In genomic region chr5:14628346-14628745, GRCh38 we compare ENCODE assay signal across 9 cellular contexts. TPM values are rescaled to one million over a fixed set of nuclear protein-coding genes. Genes with fewer than 3 reads are reported as not detected.
DNase-seq lines count a peak whose midpoint lies in the region; ATAC-seq, FAIRE-seq and TF ChIP-seq lines count a peak whose summit lies in the region.
"Had no signal": no experiment of that assay in that cellular context is flagged by ENCODE, and none has a peak within 500 bp of the region (broad histone marks: within the 10 kb centered on the region; RNA-seq: fewer than 3 reads in every experiment).

No MANE protein-coding gene starts in this region.

- H3K9ac ChIP-seq in K562 (ENCODE audit: insufficient read depth in 1 of 2, low read depth in 2 of 2, low read length in 2 of 2): no peak overlapping the region

- H3K9me3 Mint-ChIP-seq in MCF 10A (ENCODE audit: unreplicated experiment): no peaks in the 10 kb centered on the region
- H3K9me3 Mint-ChIP-seq in naive thymus-derived CD4-positive, alpha-beta T cell: peaks cover 0 to 8% (median 2%) of the 10 kb centered on the region in 11 donors

- WGBS in K562 (ENCODE audit: insufficient coverage, low coverage, missing lambda C conversion rate): 0% methylated on average over 3 of the region's 3 CpGs

- TF ChIP-seq POLR2A in breast epithelium (IDR thresholded peaks at IDR 0.05) (no peak), K562 (conservative IDR thresholded peaks at IDR 0.05) (no peak)

- no peak overlapping the region for H3K27ac Mint-ChIP-seq in MCF 10A (ENCODE audit: low read depth, unreplicated experiment)
- H3K27ac Mint-ChIP-seq in T-helper 17 cell: no peak overlapping the region
- H3K27ac Mint-ChIP-seq in naive thymus-derived CD4-positive, alpha-beta T cell: no peak overlapping the region

- in situ Hi-C loops in K562 (cut with MboI): no loop called here

- intact Hi-C loops in MCF 10A (cut with micrococcal nuclease): no loop called here
- intact Hi-C loops in breast epithelium (cut with DNase I; ENCODE audit: low total_unique reads): loop anchor here (10.0 kb wide), 1 partner anchor 164 kb away; no protein-coding TSS in a partner anchor
- intact Hi-C loops in K562 (cut with micrococcal nuclease): no loop called here
- intact Hi-C loops in naive thymus-derived CD4-positive, alpha-beta T cell (cut with micrococcal nuclease): loop anchor here in 1 of 2 donors (2.0 to 5.0 kb wide), 2 partner anchors 34 to 46 kb away; partner anchors contain the start of gene OTULINL

- H3K36me3 ChIP-seq in breast epithelium (no peaks in the 10 kb centered on the region), K562 (ENCODE audit: control insufficient read depth, insufficient read depth, low read length) (no peaks in the 10 kb centered on the region), BE2C (no peaks in the 10 kb centered on the region)
- H3K36me3 ChIP-seq in naive thymus-derived CD4-positive, alpha-beta T cell (ENCODE audit: control insufficient read depth in 2 of 3, insufficient read depth in 3 of 3, low read length in 3 of 3): no peaks in the 10 kb centered on the region

- H2AFZ ChIP-seq in K562 (ENCODE audit: low read depth, low read length): no peak overlapping the region

- no peak overlapping the region for H3K27ac ChIP-seq in breast epithelium
- H3K27ac ChIP-seq in K562 (ENCODE audit: extremely low read depth, low read depth, low read length): no peak overlapping the region
- H3K27ac ChIP-seq in naive thymus-derived CD4-positive, alpha-beta T cell (ENCODE audit: low read depth, low read length): no peak overlapping the region
- H3K27ac ChIP-seq: C4-2B had no signal

- peaks cover 44% of the 10 kb centered on the region for H3K27me3 Mint-ChIP-seq in MCF 10A (ENCODE audit: insufficient read depth, unreplicated experiment)
- peaks cover 10% of the 10 kb centered on the region for H3K27me3 Mint-ChIP-seq in T-helper 17 cell
- peaks cover 0 to 4% (median 0%) of the 10 kb centered on the region in 5 donors for H3K27me3 Mint-ChIP-seq in naive thymus-derived CD4-positive, alpha-beta T cell

- TF ChIP-seq CTCF in MCF 10A (IDR thresholded peaks at IDR 0.05; ENCODE audit: unreplicated experiment) (no peak), breast epithelium (IDR thresholded peaks at IDR 0.05) (no peak), K562 (IDR thresholded peaks at IDR 0.05 in 2 of 3, conservative IDR thresholded peaks at IDR 0.05 in 1 of 3; ENCODE audit: insufficient read depth in 2 of 3, low read depth in 1 of 3, low read length in 3 of 3) (no peak), BE2C (IDR thresholded peaks at IDR 0.05; ENCODE audit: low read depth, low read length) (no peak)

- no peaks in the 10 kb centered on the region for H3K27me3 ChIP-seq in breast epithelium
- no peaks in the 10 kb centered on the region for H3K27me3 ChIP-seq in K562 (ENCODE audit: control insufficient read depth in 2 of 2, insufficient read depth in 2 of 2, low read length in 2 of 2)
- H3K27me3 ChIP-seq in naive thymus-derived CD4-positive, alpha-beta T cell (ENCODE audit: control insufficient read depth in 2 of 2, insufficient read depth in 2 of 2, low read length in 2 of 2): no peaks in the 10 kb centered on the region
- no peaks in the 10 kb centered on the region for H3K27me3 ChIP-seq in BE2C

- H3K9me1 ChIP-seq in K562 (ENCODE audit: control insufficient read depth, insufficient read depth, low read length): no peaks in the 10 kb centered on the region

- H3K4me1 Mint-ChIP-seq in MCF 10A (ENCODE audit: insufficient read depth, unreplicated experiment) (no peaks in the 10 kb centered on the region), T-helper 17 cell (no peaks in the 10 kb centered on the region)
- H3K4me1 Mint-ChIP-seq in naive thymus-derived CD4-positive, alpha-beta T cell: peaks cover 0 to 2% (median 0%) of the 10 kb centered on the region in 7 donors

- H4K20me1 ChIP-seq in K562 (replicated peaks; ENCODE audit: control insufficient read depth, insufficient read depth, low read length): no peaks in the 10 kb centered on the region

- peak; percentile 72 for DNase-seq in MCF 10A (ENCODE audit: unreplicated experiment)
- DNase-seq in breast epithelium (ENCODE audit: low spot score in 2 of 2): no peak
- DNase-seq in T-helper 17 cell: peak in 2 of 3 donors; percentile 21 to 39
- peak; percentile 47 to 61 (median 56) for DNase-seq in K562 (ENCODE audit: extremely low read depth in 1 of 4, low spot score in 3 of 4)
- DNase-seq in naive thymus-derived CD4-positive, alpha-beta T cell: peak in 8 of 9 donors; percentile 18 to 55 (median 38)
- no peak for DNase-seq in BE2C
- no peak for DNase-seq in NK-92 treated with Interleukin-12 subunit alpha and Interleukin-12 subunit beta, amount 100 ng/mL, for 24 hours (lab: John Stamatoyannopoulos, UW)

- H3K4me1 ChIP-seq in breast epithelium: no peaks in the 10 kb centered on the region
- H3K4me1 ChIP-seq in K562 (replicated peaks in 1 of 2; ENCODE audit: control insufficient read depth in 2 of 2, insufficient read depth in 2 of 2, low read length in 2 of 2): no peaks in the 10 kb centered on the region
- no peaks in the 10 kb centered on the region for H3K4me1 ChIP-seq in naive thymus-derived CD4-positive, alpha-beta T cell (ENCODE audit: control insufficient read depth in 2 of 2, insufficient read depth in 2 of 2, low read length in 2 of 2)
- H3K4me1 ChIP-seq in BE2C: peaks cover 3% of the 10 kb centered on the region

- H3K4me3 Mint-ChIP-seq in MCF 10A (ENCODE audit: unreplicated experiment) (no peak overlapping the region), T-helper 17 cell (no peak overlapping the region)
- H3K4me3 Mint-ChIP-seq in naive thymus-derived CD4-positive, alpha-beta T cell: no peak overlapping the region

- CTCF ChIA-PET in MCF 10A (lab: Yijun Ruan, JAX) (interaction anchor here (0.6 to 1.0 kb wide), 4 partner anchors 11 to 392 kb away, joined by 3 to 5 read pairs (median 3); no protein-coding TSS in a partner anchor), K562 (lab: Yijun Ruan, JAX; ENCODE audit: low intra/inter-chr PET ratio) (no interaction called here)
- CTCF ChIA-PET in naive thymus-derived CD4-positive, alpha-beta T cell (lab: Charles Lee): interaction anchor here (0.5 to 1.4 kb wide), 3 partner anchors 9 to 124 kb away, joined by 3 to 4 read pairs (median 3); no protein-coding TSS in a partner anchor

- H3K36me3 Mint-ChIP-seq in MCF 10A (ENCODE audit: insufficient read depth, unreplicated experiment) (no peaks in the 10 kb centered on the region), T-helper 17 cell (ENCODE audit: low read depth) (no peaks in the 10 kb centered on the region)
- peaks cover 0 to 5% (median 0%) of the 10 kb centered on the region in 5 donors for H3K36me3 Mint-ChIP-seq in naive thymus-derived CD4-positive, alpha-beta T cell

- POLR2A ChIA-PET in MCF 10A (lab: Yijun Ruan, JAX) (no interaction called here), K562 (lab: Yijun Ruan, JAX) (interaction anchor here (0.6 kb wide), 1 partner anchor 43 kb away, joined by 3 read pairs; no protein-coding TSS in a partner anchor)
- POLR2A ChIA-PET in naive thymus-derived CD4-positive, alpha-beta T cell (lab: Charles Lee): interaction anchor here (0.8 kb wide), 1 partner anchor 42 kb away, joined by 3 read pairs; no protein-coding TSS in a partner anchor

- TF ChIP-seq RAD21 in K562 (CRISPR knock-in tag; conservative IDR thresholded peaks at IDR 0.05 in 1 of 2, IDR thresholded peaks at IDR 0.05 in 1 of 2): no peak

- peak; percentile 85 for FAIRE-seq in K562 (lab: Jason Lieb, UNC)

- H3K9me3 ChIP-seq in breast epithelium (no peaks in the 10 kb centered on the region), T-helper 17 cell (ENCODE audit: control insufficient read depth, low read length, poor library complexity, severe bottlenecking) (no peaks in the 10 kb centered on the region), K562 (replicated peaks; ENCODE audit: control insufficient read depth, insufficient read depth, low read depth, low read length) (no peaks in the 10 kb centered on the region), BE2C (no peaks in the 10 kb centered on the region)
- no peaks in the 10 kb centered on the region for H3K9me3 ChIP-seq in naive thymus-derived CD4-positive, alpha-beta T cell (ENCODE audit: control insufficient read depth in 2 of 3, low read length in 3 of 3)

- H3K4me2 ChIP-seq in K562 (ENCODE audit: insufficient read depth, low read length): no peak overlapping the region

- H3K4me3 ChIP-seq in breast epithelium (no peak overlapping the region), K562 (no peak overlapping the region), BE2C (ENCODE audit: low read depth, low read length) (no peak overlapping the region)
- H3K4me3 ChIP-seq in naive thymus-derived CD4-positive, alpha-beta T cell (ENCODE audit: low read length): no peak overlapping the region

- no TSS peak for BruUV-seq in MCF 10A (replicated peaks; lab: Mats Ljungman, UMichigan)
- no TSS peak for BruUV-seq in K562 (replicated peaks; lab: Mats Ljungman, UMichigan)

- TF ChIP-seq EP300 in K562 (IDR thresholded peaks at IDR 0.05; ENCODE audit: low read length): no peak

- ATAC-seq in T-helper 17 cell (peak; percentile 64), K562 (peak; percentile 73), GM18520 (IDR thresholded peaks at IDR 0.05; ENCODE audit: unreplicated experiment) (no peak)
- peak; percentile 61 for ATAC-seq in naive thymus-derived CD4-positive, alpha-beta T cell

- no peaks in the 10 kb centered on the region for H3K79me2 ChIP-seq in K562 (ENCODE audit: control insufficient read depth, insufficient read depth, low read length)

RNA-seq across cellular contexts. Expression of gene OTULIN, which starts 36.2 kb away (rescaled TPM):
- 27.0 and 34.6 TPM in 2 replicates for total RNA-seq in MCF 10A (2022)
- 10 to 100 TPM; 31.0 to 63.7 (median 47.2) TPM for total RNA-seq in breast epithelium
- 10 to 100 TPM; 77.0 to 94.6 TPM for total RNA-seq in T-helper 17 cell
- 32.6 and 75.0 TPM in 2 replicates for total RNA-seq in K562 (2011; cell fraction: chromatin; rRNA removed; ENCODE audit: low replicate concordance)
- total RNA-seq in K562 (2011; cell fraction: nucleolus; rRNA removed): 26.8 and 28.3 TPM in 2 replicates
- 49.0 and 63.9 TPM in 2 replicates for total RNA-seq in K562 (2011; cell fraction: nucleoplasm; rRNA removed)
- 28.6 and 31.4 TPM in 2 replicates for total RNA-seq in K562 (2014; rRNA removed)
- total RNA-seq in K562 (2014; rRNA removed; fragmentation: Illumina TruSeq; extraction: Trizol): 21.5 and 24.6 TPM in 2 replicates
- total RNA-seq in K562 (2015; rRNA removed; fragmentation: Illumina TruSeq; extraction: Trizol): 20.1 and 20.5 TPM in 2 replicates
- 33.6 and 34.7 TPM in 2 replicates for total RNA-seq in K562 (2021)
- polyA plus RNA-seq in K562 (2011; rRNA removed): 17.8 and 20.4 TPM in 2 replicates
- polyA plus RNA-seq in K562 (2011; cell fraction: cytosol; rRNA removed): 9.9 and 12.8 TPM in 2 replicates
- 19.0 and 19.8 TPM in 2 replicates for polyA plus RNA-seq in K562 (2011; cell fraction: nucleus; rRNA removed)
- 10.0 and 11.5 TPM in 2 replicates for polyA plus RNA-seq in K562 (2012)
- 12.3 and 13.3 TPM in 2 replicates for polyA plus RNA-seq in K562 (2014; fragmentation: Illumina TruSeq; extraction: Trizol)
- 1 to 10 TPM; 3.3 to 3.5 TPM for polyA plus RNA-seq in K562 (2014; fragmentation: Nextera tagmentation; extraction: Ambion mirVana)
- 12.4 and 16.2 TPM in 2 replicates for polyA plus RNA-seq in K562 (2014; rRNA removed)
- 32.2 and 36.9 TPM in 2 replicates for polyA minus RNA-seq in K562 (2011; rRNA and poly(A)+ RNA removed)
- polyA minus RNA-seq in K562 (2011; cell fraction: cytosol; rRNA and poly(A)+ RNA removed): 19.6 and 21.0 TPM in 2 replicates
- 37.8 and 47.7 TPM in 2 replicates for polyA minus RNA-seq in K562 (2011; cell fraction: nucleus; rRNA and poly(A)+ RNA removed)
- 10 to 100 TPM; 48.3 to 66.9 (median 58.2) TPM for total RNA-seq in naive thymus-derived CD4-positive, alpha-beta T cell
- polyA plus RNA-seq in naive thymus-derived CD4-positive, alpha-beta T cell: 10 to 100 TPM; 12.1 to 13.6 TPM
- 14.1 TPM for polyA plus RNA-seq in BE2C (2012; ENCODE audit: insufficient read depth, insufficient read length, low read depth)

RNA-seq across cellular contexts. Expression of gene OTULINL, which starts 46.8 kb away (rescaled TPM):
- total RNA-seq in MCF 10A (2022) (not detected in 2 replicates), breast epithelium (10 to 100 TPM in 1 of 3 donors, 1 to 10 TPM in 2; 6.2 to 14.4 (median 7.2) TPM), T-helper 17 cell (10 to 100 TPM; 31.4 to 42.8 TPM), K562 (2014; rRNA removed) (0.18 TPM in 1 of 2 replicates, not detected in the other), K562 (2014; rRNA removed; fragmentation: Illumina TruSeq; extraction: Trizol) (0.06 TPM in 1 of 2 replicates, not detected in the other), K562 (2015; rRNA removed; fragmentation: Illumina TruSeq; extraction: Trizol) (not detected in 2 replicates), K562 (2021) (0.07 and 0.13 TPM in 2 replicates)
- total RNA-seq in K562 (2011; cell fraction: chromatin; rRNA removed; ENCODE audit: low replicate concordance): 0.18 TPM in 1 of 2 replicates, not detected in the other
- total RNA-seq in K562 (2011; cell fraction: nucleolus; rRNA removed): not detected in 2 replicates
- not detected in 2 replicates for total RNA-seq in K562 (2011; cell fraction: nucleoplasm; rRNA removed)
- polyA plus RNA-seq in K562 (2011; rRNA removed) (0.03 TPM in 1 of 2 replicates, not detected in the other), K562 (2014; fragmentation: Illumina TruSeq; extraction: Trizol) (not detected in 2 replicates), K562 (2014; fragmentation: Nextera tagmentation; extraction: Ambion mirVana) (not detected), K562 (2014; rRNA removed) (not detected in 2 replicates)
- polyA plus RNA-seq in K562 (2011; cell fraction: cytosol; rRNA removed): 0.01 TPM in 2 replicates
- 0.03 and 0.06 TPM in 2 replicates for polyA plus RNA-seq in K562 (2011; cell fraction: nucleus; rRNA removed)
- 0.01 TPM in 1 of 2 replicates, not detected in the other for polyA plus RNA-seq in K562 (2012)
- polyA minus RNA-seq in K562 (2011; rRNA and poly(A)+ RNA removed): 0.04 and 0.06 TPM in 2 replicates
- polyA minus RNA-seq in K562 (2011; cell fraction: cytosol; rRNA and poly(A)+ RNA removed): not detected in 2 replicates
- not detected in 2 replicates for polyA minus RNA-seq in K562 (2011; cell fraction: nucleus; rRNA and poly(A)+ RNA removed)
- 10 to 100 TPM; 26.1 to 44.7 (median 32.4) TPM for total RNA-seq in naive thymus-derived CD4-positive, alpha-beta T cell
- 10 to 100 TPM; 25.7 to 31.0 TPM for polyA plus RNA-seq in naive thymus-derived CD4-positive, alpha-beta T cell
- 22.0 TPM for polyA plus RNA-seq in BE2C (2012; ENCODE audit: insufficient read depth, insufficient read length, low read depth)

Comparison
In these comparisons a context has a peak if more than half of its experiments do, and no peak if none do; other contexts are left out.
1. DNase-seq: peak in MCF 10A (single experiment), T-helper 17 cell (2 of 3), K562 (4 of 4) and naive thymus-derived CD4-positive, alpha-beta T cell (8 of 9); none in breast epithelium (0 of 2), BE2C (single experiment) and NK-92 treated with Interleukin-12 subunit alpha and Interleukin-12 subunit beta, amount 100 ng/mL, for 24 hours (single experiment).